Comparison of ENCODE assay signal across 8 cellular contexts in the genomic region with DNA sequence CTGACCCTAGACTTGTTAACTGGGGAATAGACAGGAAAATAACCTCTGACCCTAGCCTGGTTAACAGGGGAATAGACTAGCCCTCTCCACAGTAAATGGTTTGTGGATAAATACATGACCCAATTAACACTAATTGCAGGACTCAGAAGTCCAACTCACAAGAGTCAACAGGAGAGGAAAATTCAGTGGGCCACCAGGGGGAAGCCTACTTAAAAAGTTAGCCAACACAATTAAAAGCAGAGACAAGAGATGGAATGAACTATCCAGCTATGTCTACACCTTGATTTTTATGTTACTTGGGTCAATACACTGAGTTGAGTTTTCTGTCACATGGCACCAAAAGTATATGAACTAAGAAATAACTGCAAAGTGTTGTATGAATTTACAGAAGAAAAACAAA.
DNase-seq lines count a peak whose midpoint lies in the region; ATAC-seq and TF ChIP-seq lines count a peak whose summit lies in the region.

No MANE protein-coding gene starts in this region.

- H3K4me3 ChIP-seq in A673 (ENCODE audit: low read depth, low read length, poor library complexity, severe bottlenecking) (no peak overlapping the region), MG63 (no peak overlapping the region)

- H3K4me1 Mint-ChIP-seq in activated T-cell treated with anti-CD3 and anti-CD28 coated beads, Interleukin-2, amount 50 U/mL, for 24 hours (ENCODE audit: low read depth): peaks cover 51% of the 10 kb centered on the region

- H3K27me3 Mint-ChIP-seq in activated T-cell treated with anti-CD3 and anti-CD28 coated beads, Interleukin-2, amount 50 U/mL, for 24 hours: no peaks in the 10 kb centered on the region

- H3K9me3 ChIP-seq in A673 (ENCODE audit: low read depth, low read length, poor library complexity, severe bottlenecking) (no peaks in the 10 kb centered on the region), MG63 (no peaks in the 10 kb centered on the region)

- no TSS peak for BruUV-seq in A673 (replicated peaks; lab: Mats Ljungman, UMichigan)

- H3K27me3 ChIP-seq in A673 (replicated peaks; ENCODE audit: insufficient read depth, low read depth, low read length, poor library complexity): no peaks in the 10 kb centered on the region
- H3K27me3 ChIP-seq in MG63: no peaks in the 10 kb centered on the region

- H3K27ac Mint-ChIP-seq in activated T-cell treated with anti-CD3 and anti-CD28 coated beads, Interleukin-2, amount 50 U/mL, for 24 hours: no peak overlapping the region

- H3K36me3 ChIP-seq in A673 (ENCODE audit: insufficient read depth, low read length, poor library complexity, severe bottlenecking): no peaks in the 10 kb centered on the region
- H3K36me3 ChIP-seq in MG63: no peaks in the 10 kb centered on the region

- H3K27ac ChIP-seq in A673 (ENCODE audit: low read depth, low read length, poor library complexity, severe bottlenecking): no peak overlapping the region

- H3K36me3 Mint-ChIP-seq in activated T-cell treated with anti-CD3 and anti-CD28 coated beads, Interleukin-2, amount 50 U/mL, for 24 hours (ENCODE audit: low read depth): no peaks in the 10 kb centered on the region

- DNase-seq in A673 (ENCODE audit: low spot score): peak; percentile 36
- peak; percentile 5 for DNase-seq in MG63
- DNase-seq in activated T-cell treated with anti-CD3 and anti-CD28 coated beads, Interleukin-2, amount 50 U/mL, for 24 hours: peak; percentile 52
- peak; percentile 7 for DNase-seq in glomerular endothelial cell (ENCODE audit: extremely low read depth, low read depth, low spot score)
- peak; percentile 12 to 35 for DNase-seq in stimulated activated CD4-positive, alpha-beta T cell treated with anti-CD3 and anti-CD28 coated beads, Interleukin-2, amount 100 ng/mL, for 48 hours
- DNase-seq in D341Med (ENCODE audit: low spot score): no peak

- TF ChIP-seq CTCF in A673 (conservative IDR thresholded peaks at IDR 0.05; ENCODE audit: low read depth, low read length): peak; percentile 52

- ATAC-seq in GM18867 (IDR thresholded peaks at IDR 0.05; ENCODE audit: unreplicated experiment) (peak; percentile 85), HG03460 (IDR thresholded peaks at IDR 0.05; ENCODE audit: unreplicated experiment) (no peak)

- no peaks in the 10 kb centered on the region for H3K9me3 Mint-ChIP-seq in activated T-cell treated with anti-CD3 and anti-CD28 coated beads, Interleukin-2, amount 50 U/mL, for 24 hours

- peaks cover 13% of the 10 kb centered on the region for H3K4me1 ChIP-seq in A673 (ENCODE audit: insufficient read depth, low read length, poor library complexity, severe bottlenecking)

- H3K4me3 Mint-ChIP-seq in activated T-cell treated with anti-CD3 and anti-CD28 coated beads, Interleukin-2, amount 50 U/mL, for 24 hours: no peak overlapping the region

- intact Hi-C loops in A673 (cut with micrococcal nuclease; ENCODE audit: unreplicated experiment): loop anchor here (10.0 kb wide), 1 partner anchor 567 kb away; the partner anchor contains the start of gene DNAH7

- CTCF ChIA-PET in A673 (lab: Charles Lee): interaction anchor here (0.8 to 1.0 kb wide), 2 partner anchors 159 to 162 kb away, joined by 3 to 4 read pairs; partner anchors contain the start of gene SLC39A10

- POLR2A ChIA-PET in A673 (lab: Charles Lee; ENCODE audit: low non-redundant PET): no interaction called here
